ENCODE assay signal across 1 cellular context in genomic region chr1:15885701-15886612, GRCh38.
TF ChIP-seq lines count a peak whose summit lies in the region.

No MANE protein-coding gene starts in this region.

TF ChIP-seq in K562, 482 proteins besides CTCF, POLR2A, EP300 and RAD21 (continued from another document and continues in another):
- TF ChIP-seq SMAD2 (IDR thresholded peaks at IDR 0.05; ENCODE audit: low read depth, low read length) (no peak), CCNT2 (IDR thresholded peaks at IDR 0.05; ENCODE audit: borderline replicate concordance, extremely low read depth, insufficient read length, low read depth, low read length) (peak; percentile 90), ELF4 (CRISPR knock-in tag; IDR thresholded peaks at IDR 0.05) (peak; percentile 26; the same call in 1 of the 2 replicates), RB1 (IDR thresholded peaks at IDR 0.05; ENCODE audit: low read depth) (peak; percentile 29; the same call in 1 of the 2 replicates), HIVEP1 (CRISPR knock-in tag; IDR thresholded peaks at IDR 0.05) (0 out of 2 replicates have a peak, but pooled peaks have one; percentile 3), SRSF9 (IDR thresholded peaks at IDR 0.05; ENCODE audit: borderline replicate concordance, low read depth, low read length) (no peak), TCF7L2 (IDR thresholded peaks at IDR 0.05; ENCODE audit: low read depth, low read length) (no peak), ZNF398 (CRISPR knock-in tag; IDR thresholded peaks at IDR 0.05) (no peak), ZNF57 (CRISPR knock-in tag; IDR thresholded peaks at IDR 0.05) (no peak), ETS2 (tag; IDR thresholded peaks at IDR 0.05; ENCODE audit: borderline replicate concordance, poor library complexity, severe bottlenecking) (no peak), TRIM25 (IDR thresholded peaks at IDR 0.05; ENCODE audit: borderline replicate concordance) (no peak), KLF6 (CRISPR knock-in tag; IDR thresholded peaks at IDR 0.05; ENCODE audit: borderline replicate concordance) (no peak), CBFB (CRISPR knock-in tag; IDR thresholded peaks at IDR 0.05) (no peak), RERE (CRISPR knock-in tag; IDR thresholded peaks at IDR 0.05; ENCODE audit: borderline replicate concordance) (no peak), HSF4 (CRISPR knock-in tag; IDR thresholded peaks at IDR 0.05; ENCODE audit: borderline replicate concordance) (no peak), ZNF347 (CRISPR knock-in tag; IDR thresholded peaks at IDR 0.05; ENCODE audit: low read depth) (0 out of 2 replicates have a peak, but pooled peaks have one; percentile 14), ZNF830 (CRISPR knock-in tag; IDR thresholded peaks at IDR 0.05) (no peak), FOXA1 (IDR thresholded peaks at IDR 0.05; ENCODE audit: borderline replicate concordance) (no peak), ZC3H8 (IDR thresholded peaks at IDR 0.05) (no peak), POLR2H (tag; IDR thresholded peaks at IDR 0.05; ENCODE audit: low read depth) (peak; percentile 95), DACH1 (IDR thresholded peaks at IDR 0.05; ENCODE audit: partially characterized antibody) (no peak), BHLHE40 (IDR thresholded peaks at IDR 0.05; ENCODE audit: low read length) (peak; percentile 38; the same call in 1 of the 2 replicates), DMBX1 (CRISPR knock-in tag; IDR thresholded peaks at IDR 0.05; ENCODE audit: borderline replicate concordance) (peak; percentile 26; the same call in 1 of the 2 replicates), TAF9B (IDR thresholded peaks at IDR 0.05; ENCODE audit: partially characterized antibody) (peak; percentile 64), CBFA2T3 (IDR thresholded peaks at IDR 0.05) (0 out of 2 replicates have a peak, but pooled peaks have one; percentile 10), ZNF76 (CRISPR knock-in tag; IDR thresholded peaks at IDR 0.05; ENCODE audit: borderline replicate concordance) (0 out of 2 replicates have a peak, but pooled peaks have one; percentile 9), ILF3 (IDR thresholded peaks at IDR 0.05; ENCODE audit: borderline replicate concordance) (no peak), RBM34 (IDR thresholded peaks at IDR 0.05; ENCODE audit: borderline replicate concordance, insufficient read depth, low read length) (no peak), USF2 (CRISPR knock-in tag; IDR thresholded peaks at IDR 0.05) (no peak), NONO (IDR thresholded peaks at IDR 0.05; ENCODE audit: low read depth in 2 of 2, low read length in 1 of 2) (no peak), U2AF1 (optimal IDR thresholded peaks at IDR 0.05; ENCODE audit: low read depth, low read length) (no peak), ZNF133 (CRISPR knock-in tag; IDR thresholded peaks at IDR 0.05) (no peak), NUFIP1 (IDR thresholded peaks at IDR 0.05; ENCODE audit: partially characterized antibody) (no peak), WHSC1 (IDR thresholded peaks at IDR 0.05; ENCODE audit: low read length) (no peak), POLR3G (IDR thresholded peaks at IDR 0.05; ENCODE audit: extremely low read depth, insufficient read length, insufficient replicate concordance) (no peak), DIDO1 (tag; IDR thresholded peaks at IDR 0.05; ENCODE audit: low read depth) (no peak)
- TF ChIP-seq, protein P1, sequence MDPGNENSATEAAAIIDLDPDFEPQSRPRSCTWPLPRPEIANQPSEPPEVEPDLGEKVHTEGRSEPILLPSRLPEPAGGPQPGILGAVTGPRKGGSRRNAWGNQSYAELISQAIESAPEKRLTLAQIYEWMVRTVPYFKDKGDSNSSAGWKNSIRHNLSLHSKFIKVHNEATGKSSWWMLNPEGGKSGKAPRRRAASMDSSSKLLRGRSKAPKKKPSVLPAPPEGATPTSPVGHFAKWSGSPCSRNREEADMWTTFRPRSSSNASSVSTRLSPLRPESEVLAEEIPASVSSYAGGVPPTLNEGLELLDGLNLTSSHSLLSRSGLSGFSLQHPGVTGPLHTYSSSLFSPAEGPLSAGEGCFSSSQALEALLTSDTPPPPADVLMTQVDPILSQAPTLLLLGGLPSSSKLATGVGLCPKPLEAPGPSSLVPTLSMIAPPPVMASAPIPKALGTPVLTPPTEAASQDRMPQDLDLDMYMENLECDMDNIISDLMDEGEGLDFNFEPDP (CRISPR knock-in tag; IDR thresholded peaks at IDR 0.05): no peak
- TF ChIP-seq, protein P2, sequence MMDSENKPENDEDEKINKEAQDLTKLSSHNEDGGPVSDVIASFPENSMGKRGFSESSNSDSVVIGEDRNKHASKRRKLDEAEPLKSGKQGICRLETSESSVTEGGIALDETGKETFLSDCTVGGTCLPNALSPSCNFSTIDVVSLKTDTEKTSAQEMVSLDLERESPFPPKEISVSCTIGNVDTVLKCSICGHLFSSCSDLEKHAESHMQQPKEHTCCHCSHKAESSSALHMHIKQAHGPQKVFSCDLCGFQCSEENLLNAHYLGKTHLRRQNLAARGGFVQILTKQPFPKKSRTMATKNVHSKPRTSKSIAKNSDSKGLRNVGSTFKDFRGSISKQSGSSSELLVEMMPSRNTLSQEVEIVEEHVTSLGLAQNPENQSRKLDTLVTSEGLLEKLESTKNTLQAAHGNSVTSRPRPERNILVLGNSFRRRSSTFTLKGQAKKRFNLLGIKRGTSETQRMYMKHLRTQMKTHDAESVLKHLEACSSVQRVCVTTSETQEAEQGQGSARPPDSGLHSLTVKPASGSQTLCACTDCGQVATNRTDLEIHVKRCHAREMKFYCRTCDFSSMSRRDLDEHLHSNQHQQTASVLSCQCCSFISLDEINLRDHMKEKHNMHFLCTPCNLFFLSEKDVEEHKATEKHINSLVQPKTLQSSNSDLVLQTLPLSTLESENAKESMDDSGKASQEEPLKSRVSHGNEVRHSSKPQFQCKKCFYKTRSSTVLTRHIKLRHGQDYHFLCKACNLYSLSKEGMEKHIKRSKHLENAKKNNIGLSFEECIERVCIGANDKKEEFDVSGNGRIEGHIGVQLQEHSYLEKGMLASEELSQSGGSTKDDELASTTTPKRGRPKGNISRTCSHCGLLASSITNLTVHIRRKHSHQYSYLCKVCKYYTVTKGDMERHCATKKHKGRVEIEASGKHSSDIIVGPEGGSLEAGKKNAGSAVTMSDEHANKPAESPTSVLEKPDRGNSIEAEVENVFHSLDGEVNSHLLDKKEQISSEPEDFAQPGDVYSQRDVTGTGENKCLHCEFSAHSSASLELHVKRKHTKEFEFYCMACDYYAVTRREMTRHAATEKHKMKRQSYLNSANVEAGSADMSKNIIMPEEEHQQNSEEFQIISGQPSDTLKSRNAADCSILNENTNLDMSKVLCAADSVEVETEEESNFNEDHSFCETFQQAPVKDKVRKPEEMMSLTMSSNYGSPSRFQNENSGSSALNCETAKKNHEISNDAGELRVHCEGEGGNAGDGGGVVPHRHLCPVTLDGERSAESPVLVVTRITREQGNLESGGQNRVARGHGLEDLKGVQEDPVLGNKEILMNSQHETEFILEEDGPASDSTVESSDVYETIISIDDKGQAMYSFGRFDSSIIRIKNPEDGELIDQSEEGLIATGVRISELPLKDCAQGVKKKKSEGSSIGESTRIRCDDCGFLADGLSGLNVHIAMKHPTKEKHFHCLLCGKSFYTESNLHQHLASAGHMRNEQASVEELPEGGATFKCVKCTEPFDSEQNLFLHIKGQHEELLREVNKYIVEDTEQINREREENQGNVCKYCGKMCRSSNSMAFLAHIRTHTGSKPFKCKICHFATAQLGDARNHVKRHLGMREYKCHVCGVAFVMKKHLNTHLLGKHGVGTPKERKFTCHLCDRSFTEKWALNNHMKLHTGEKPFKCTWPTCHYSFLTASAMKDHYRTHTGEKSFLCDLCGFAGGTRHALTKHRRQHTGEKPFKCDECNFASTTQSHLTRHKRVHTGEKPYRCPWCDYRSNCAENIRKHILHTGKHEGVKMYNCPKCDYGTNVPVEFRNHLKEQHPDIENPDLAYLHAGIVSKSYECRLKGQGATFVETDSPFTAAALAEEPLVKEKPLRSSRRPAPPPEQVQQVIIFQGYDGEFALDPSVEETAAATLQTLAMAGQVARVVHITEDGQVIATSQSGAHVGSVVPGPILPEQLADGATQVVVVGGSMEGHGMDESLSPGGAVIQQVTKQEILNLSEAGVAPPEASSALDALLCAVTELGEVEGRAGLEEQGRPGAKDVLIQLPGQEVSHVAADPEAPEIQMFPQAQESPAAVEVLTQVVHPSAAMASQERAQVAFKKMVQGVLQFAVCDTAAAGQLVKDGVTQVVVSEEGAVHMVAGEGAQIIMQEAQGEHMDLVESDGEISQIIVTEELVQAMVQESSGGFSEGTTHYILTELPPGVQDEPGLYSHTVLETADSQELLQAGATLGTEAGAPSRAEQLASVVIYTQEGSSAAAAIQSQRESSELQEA (IDR thresholded peaks at IDR 0.05; ENCODE audit: low read depth): no peak
- TF ChIP-seq, protein P3, sequence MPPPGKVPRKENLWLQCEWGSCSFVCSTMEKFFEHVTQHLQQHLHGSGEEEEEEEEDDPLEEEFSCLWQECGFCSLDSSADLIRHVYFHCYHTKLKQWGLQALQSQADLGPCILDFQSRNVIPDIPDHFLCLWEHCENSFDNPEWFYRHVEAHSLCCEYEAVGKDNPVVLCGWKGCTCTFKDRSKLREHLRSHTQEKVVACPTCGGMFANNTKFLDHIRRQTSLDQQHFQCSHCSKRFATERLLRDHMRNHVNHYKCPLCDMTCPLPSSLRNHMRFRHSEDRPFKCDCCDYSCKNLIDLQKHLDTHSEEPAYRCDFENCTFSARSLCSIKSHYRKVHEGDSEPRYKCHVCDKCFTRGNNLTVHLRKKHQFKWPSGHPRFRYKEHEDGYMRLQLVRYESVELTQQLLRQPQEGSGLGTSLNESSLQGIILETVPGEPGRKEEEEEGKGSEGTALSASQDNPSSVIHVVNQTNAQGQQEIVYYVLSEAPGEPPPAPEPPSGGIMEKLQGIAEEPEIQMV (tag; conservative IDR thresholded peaks at IDR 0.05; ENCODE audit: low read depth): 0 out of 2 replicates have a peak, but pooled peaks have one; percentile 45
- TF ChIP-seq, protein P4, sequence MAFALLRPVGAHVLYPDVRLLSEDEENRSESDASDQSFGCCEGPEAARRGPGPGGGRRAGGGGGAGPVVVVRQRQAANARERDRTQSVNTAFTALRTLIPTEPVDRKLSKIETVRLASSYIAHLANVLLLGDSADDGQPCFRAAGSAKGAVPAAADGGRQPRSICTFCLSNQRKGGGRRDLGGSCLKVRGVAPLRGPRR (CRISPR knock-in tag; IDR thresholded peaks at IDR 0.05): 0 out of 2 replicates have a peak, but pooled peaks have one; percentile 24
